ENCODE assay signal across 1 cellular context in the genomic region with DNA sequence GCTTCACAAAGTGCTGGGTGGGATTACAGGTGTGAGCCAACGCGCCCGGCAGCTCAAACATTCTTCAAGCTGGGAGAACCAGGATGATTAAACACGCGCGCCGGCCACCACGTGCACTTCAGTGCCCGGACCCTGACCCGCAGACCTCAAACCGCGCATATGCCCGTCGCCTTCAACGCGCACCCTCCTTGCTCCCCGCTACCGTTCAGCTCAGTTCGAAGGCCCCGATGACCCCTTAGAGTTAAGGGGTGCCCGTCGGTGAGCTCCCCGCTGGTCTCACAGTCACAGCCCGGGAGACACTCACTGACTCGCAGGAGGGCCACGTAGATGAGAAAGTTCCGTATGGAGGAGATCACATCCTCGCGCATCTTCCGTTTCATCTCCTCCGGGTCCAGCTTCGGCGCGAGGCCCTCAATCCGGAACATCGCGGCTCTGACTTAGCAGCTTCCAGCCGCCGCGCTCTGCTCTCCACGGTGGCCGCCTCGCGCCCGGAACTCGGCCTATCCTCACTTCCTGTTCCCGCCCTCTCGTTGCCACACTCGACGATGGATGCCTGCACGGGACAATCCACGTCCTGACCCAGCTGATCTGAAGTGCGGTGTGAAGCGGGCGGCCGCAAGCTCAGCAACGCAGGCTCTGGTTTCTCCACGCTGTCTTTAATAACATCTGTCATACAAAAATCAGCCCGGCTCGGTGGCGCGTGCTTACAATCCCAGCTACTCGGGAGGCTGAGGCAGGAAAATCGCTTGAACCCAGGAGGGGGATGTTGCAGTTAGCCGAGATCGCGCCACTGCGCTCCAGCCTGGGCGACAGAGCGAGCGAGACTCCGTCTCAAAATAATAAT.
TF ChIP-seq lines count a peak whose summit lies in the region.

A gene (minus strand): TSS at position 490 of the 844 bp plus-strand sequence. CDS start 65 bp downstream, at position 425.

TF ChIP-seq in HEK293, 187 proteins besides CTCF, POLR2A, EP300 and RAD21 (continued from another document):
- TF ChIP-seq, protein P1, sequence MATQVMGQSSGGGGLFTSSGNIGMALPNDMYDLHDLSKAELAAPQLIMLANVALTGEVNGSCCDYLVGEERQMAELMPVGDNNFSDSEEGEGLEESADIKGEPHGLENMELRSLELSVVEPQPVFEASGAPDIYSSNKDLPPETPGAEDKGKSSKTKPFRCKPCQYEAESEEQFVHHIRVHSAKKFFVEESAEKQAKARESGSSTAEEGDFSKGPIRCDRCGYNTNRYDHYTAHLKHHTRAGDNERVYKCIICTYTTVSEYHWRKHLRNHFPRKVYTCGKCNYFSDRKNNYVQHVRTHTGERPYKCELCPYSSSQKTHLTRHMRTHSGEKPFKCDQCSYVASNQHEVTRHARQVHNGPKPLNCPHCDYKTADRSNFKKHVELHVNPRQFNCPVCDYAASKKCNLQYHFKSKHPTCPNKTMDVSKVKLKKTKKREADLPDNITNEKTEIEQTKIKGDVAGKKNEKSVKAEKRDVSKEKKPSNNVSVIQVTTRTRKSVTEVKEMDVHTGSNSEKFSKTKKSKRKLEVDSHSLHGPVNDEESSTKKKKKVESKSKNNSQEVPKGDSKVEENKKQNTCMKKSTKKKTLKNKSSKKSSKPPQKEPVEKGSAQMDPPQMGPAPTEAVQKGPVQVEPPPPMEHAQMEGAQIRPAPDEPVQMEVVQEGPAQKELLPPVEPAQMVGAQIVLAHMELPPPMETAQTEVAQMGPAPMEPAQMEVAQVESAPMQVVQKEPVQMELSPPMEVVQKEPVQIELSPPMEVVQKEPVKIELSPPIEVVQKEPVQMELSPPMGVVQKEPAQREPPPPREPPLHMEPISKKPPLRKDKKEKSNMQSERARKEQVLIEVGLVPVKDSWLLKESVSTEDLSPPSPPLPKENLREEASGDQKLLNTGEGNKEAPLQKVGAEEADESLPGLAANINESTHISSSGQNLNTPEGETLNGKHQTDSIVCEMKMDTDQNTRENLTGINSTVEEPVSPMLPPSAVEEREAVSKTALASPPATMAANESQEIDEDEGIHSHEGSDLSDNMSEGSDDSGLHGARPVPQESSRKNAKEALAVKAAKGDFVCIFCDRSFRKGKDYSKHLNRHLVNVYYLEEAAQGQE (tag by site-specific recombination; IDR thresholded peaks at IDR 0.05) = peak; percentile 67
- TF ChIP-seq SCRT1 (tag by site-specific recombination; IDR thresholded peaks at IDR 0.05; ENCODE audit: borderline replicate concordance) (no peak), ZNF664 (tag by site-specific recombination; IDR thresholded peaks at IDR 0.05) (no peak), ZNF610 (tag by site-specific recombination; IDR thresholded peaks at IDR 0.05; ENCODE audit: borderline replicate concordance) (no peak)
- TF ChIP-seq, protein P2, sequence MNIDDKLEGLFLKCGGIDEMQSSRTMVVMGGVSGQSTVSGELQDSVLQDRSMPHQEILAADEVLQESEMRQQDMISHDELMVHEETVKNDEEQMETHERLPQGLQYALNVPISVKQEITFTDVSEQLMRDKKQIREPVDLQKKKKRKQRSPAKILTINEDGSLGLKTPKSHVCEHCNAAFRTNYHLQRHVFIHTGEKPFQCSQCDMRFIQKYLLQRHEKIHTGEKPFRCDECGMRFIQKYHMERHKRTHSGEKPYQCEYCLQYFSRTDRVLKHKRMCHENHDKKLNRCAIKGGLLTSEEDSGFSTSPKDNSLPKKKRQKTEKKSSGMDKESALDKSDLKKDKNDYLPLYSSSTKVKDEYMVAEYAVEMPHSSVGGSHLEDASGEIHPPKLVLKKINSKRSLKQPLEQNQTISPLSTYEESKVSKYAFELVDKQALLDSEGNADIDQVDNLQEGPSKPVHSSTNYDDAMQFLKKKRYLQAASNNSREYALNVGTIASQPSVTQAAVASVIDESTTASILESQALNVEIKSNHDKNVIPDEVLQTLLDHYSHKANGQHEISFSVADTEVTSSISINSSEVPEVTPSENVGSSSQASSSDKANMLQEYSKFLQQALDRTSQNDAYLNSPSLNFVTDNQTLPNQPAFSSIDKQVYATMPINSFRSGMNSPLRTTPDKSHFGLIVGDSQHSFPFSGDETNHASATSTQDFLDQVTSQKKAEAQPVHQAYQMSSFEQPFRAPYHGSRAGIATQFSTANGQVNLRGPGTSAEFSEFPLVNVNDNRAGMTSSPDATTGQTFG (tag by site-specific recombination; IDR thresholded peaks at IDR 0.05; ENCODE audit: borderline replicate concordance) = no peak
- TF ChIP-seq, protein P3, sequence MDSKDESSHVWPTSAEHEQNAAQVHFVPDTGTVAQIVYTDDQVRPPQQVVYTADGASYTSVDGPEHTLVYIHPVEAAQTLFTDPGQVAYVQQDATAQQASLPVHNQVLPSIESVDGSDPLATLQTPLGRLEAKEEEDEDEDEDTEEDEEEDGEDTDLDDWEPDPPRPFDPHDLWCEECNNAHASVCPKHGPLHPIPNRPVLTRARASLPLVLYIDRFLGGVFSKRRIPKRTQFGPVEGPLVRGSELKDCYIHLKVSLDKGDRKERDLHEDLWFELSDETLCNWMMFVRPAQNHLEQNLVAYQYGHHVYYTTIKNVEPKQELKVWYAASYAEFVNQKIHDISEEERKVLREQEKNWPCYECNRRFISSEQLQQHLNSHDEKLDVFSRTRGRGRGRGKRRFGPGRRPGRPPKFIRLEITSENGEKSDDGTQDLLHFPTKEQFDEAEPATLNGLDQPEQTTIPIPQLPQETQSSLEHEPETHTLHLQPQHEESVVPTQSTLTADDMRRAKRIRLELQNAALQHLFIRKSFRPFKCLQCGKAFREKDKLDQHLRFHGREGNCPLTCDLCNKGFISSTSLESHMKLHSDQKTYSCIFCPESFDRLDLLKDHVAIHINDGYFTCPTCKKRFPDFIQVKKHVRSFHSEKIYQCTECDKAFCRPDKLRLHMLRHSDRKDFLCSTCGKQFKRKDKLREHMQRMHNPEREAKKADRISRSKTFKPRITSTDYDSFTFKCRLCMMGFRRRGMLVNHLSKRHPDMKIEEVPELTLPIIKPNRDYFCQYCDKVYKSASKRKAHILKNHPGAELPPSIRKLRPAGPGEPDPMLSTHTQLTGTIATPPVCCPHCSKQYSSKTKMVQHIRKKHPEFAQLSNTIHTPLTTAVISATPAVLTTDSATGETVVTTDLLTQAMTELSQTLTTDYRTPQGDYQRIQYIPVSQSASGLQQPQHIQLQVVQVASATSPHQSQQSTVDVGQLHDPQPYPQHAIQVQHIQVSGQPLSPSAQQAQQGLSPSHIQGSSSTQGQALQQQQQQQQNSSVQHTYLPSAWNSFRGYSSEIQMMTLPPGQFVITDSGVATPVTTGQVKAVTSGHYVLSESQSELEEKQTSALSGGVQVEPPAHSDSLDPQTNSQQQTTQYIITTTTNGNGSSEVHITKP (tag by site-specific recombination; IDR thresholded peaks at IDR 0.05) = peak; percentile 37
